Comparison of ENCODE assay signal across 1 cellular context in genomic region chr9:130181645-130182044, GRCh38.
TF ChIP-seq lines count a peak whose summit lies in the region.

No MANE protein-coding gene starts in this region.

TF ChIP-seq in GM23338, 12 proteins besides CTCF, POLR2A, EP300 and RAD21 (continued from another document):
- TF ChIP-seq ZNF462 (CRISPR knock-in tag; IDR thresholded peaks at IDR 0.05) (no peak), ZNF114 (CRISPR knock-in tag; IDR thresholded peaks at IDR 0.05) (no peak), POLR2AphosphoS5 (IDR thresholded peaks at IDR 0.05; ENCODE audit: low read depth) (no peak), REST (IDR thresholded peaks at IDR 0.05; ENCODE audit: unreplicated experiment) (no peak), STAT1 (IDR thresholded peaks at IDR 0.05; ENCODE audit: unreplicated experiment) (no peak), ETS1 (IDR thresholded peaks at IDR 0.05) (no peak), EZH2 (IDR thresholded peaks at IDR 0.05; ENCODE audit: low read depth, unreplicated experiment) (no peak), EZH2phosphoT487 (IDR thresholded peaks at IDR 0.05; ENCODE audit: unreplicated experiment) (no peak)
